25 cellular contexts compared by ENCODE assay signal in genomic region chr13:77397636-77398035, GRCh38.
"Had no signal": no experiment of that assay in that cellular context is flagged by ENCODE, and none has a peak within 500 bp of the region (broad histone marks: within the 10 kb centered on the region; RNA-seq: fewer than 3 reads in every experiment).

No MANE protein-coding gene starts in this region.

- H3K36me3 ChIP-seq: ascending aorta, breast epithelium, gastrocnemius medialis, heart left ventricle, left ventricle myocardium inferior, prostate gland, right atrium auricular region had no signal

- H3K27ac ChIP-seq: ascending aorta, breast epithelium, gastrocnemius medialis, heart left ventricle, left ventricle myocardium inferior, prostate gland, right atrium auricular region, testis, VCaP had no signal

- H3K27me3 ChIP-seq: ascending aorta, breast epithelium, gastrocnemius medialis, right atrium auricular region, testis had no signal

- H3K4me1 ChIP-seq: ascending aorta, breast epithelium, gastrocnemius medialis, heart left ventricle, left ventricle myocardium inferior, prostate gland, right atrium auricular region, testis had no signal

- H3K4me3 ChIP-seq: ascending aorta, breast epithelium, gastrocnemius medialis, heart left ventricle, left ventricle myocardium inferior, prostate gland, right atrium auricular region, testis had no signal

- ATAC-seq: activated naive CD8-positive, alpha-beta T cell treated with anti-CD3 and anti-CD28 coated beads, Interleukin-2, amount 50 U/mL, for 24 hours; gastrocnemius medialis; heart left ventricle had no signal

- H3K9me3 ChIP-seq: ascending aorta, breast epithelium, gastrocnemius medialis, prostate gland, right atrium auricular region, testis had no signal

- DNase-seq: activated CD4-positive, alpha-beta T cell treated with anti-CD3 and anti-CD28 coated beads, Interleukin-2, amount 50 U/mL, for 1 hour; activated CD4-positive, CD25-positive, alpha-beta regulatory T cell treated with anti-CD3 and anti-CD28 coated beads, Interleukin-2, amount 50 U/mL, for 72 hours; activated CD8-positive, alpha-beta memory T cell treated with anti-CD3 and anti-CD28 coated beads for 24 hours; activated CD8-positive, alpha-beta memory T cell treated with anti-CD3 and anti-CD28 coated beads, Interleukin-2, amount 50 U/mL, for 48 hours; activated effector memory CD4-positive, alpha-beta T cell treated with Interleukin-2 at 50 U/mL for 16 hours; activated naive CD4-positive, alpha-beta T cell treated with anti-CD3 and anti-CD28 coated beads, Interleukin-2, amount 10 ng/mL, durations not matched to agents 7 days and 5 days; activated naive CD8-positive, alpha-beta T cell treated with anti-CD3 and anti-CD28 coated beads, Interleukin-2, amount 50 U/mL, for 24 hours; activated T-cell treated with anti-CD3 and anti-CD28 coated beads, Interleukin-2, amount 50 U/mL, for 48 hours; dermis blood vessel endothelial cell; effector memory CD4-positive, alpha-beta T cell; gastrocnemius medialis; heart left ventricle; kidney glomerular epithelial cell; left ventricle myocardium inferior; naive B cell; small intestine; stimulated activated CD4-positive, alpha-beta T cell treated with anti-CD3 and anti-CD28 coated beads, Interleukin-4, amount 100 ng/mL, for 1 hour; SW 1271; T-helper 2 cell; testis had no signal
